3 cellular contexts compared by ENCODE assay signal in the genomic region with DNA sequence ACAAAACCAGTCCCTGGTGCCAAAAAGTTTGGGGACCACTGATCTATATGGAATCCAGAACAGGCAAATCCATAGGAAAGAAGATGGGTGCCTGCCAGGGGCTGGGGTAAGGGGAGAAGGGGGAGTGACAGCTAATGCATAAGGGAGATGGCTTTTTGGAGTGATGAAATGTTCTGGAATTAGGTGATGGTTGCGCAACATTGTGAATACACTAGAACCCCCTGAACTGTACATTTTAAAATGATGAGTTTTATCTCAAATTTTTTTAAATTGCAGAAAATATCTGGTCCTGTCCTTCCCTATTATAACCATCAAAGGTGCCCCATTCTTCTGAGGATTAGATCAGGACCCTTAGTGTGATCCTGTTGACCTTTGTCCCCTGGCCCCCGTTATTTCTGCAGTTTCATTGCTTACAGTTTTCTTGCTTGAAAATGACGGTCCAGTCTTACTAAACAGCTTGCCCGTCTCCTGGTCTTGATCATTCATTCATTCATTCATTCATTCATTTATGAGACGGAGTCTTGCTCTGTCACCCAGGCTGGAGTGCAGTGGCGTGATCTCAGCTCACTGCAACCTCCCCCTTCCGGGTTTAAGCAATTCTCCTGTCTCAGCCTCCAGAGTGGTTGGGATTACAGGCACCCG.
A peak's percentile ranks its signal among the peaks of the same experiment; 100 is the strongest.
TF ChIP-seq lines count a peak whose summit lies in the region.

No MANE protein-coding gene starts in this region.

TF ChIP-seq in A549, 52 proteins besides CTCF, POLR2A, EP300 and RAD21:
- TF ChIP-seq CEBPB (IDR thresholded peaks at IDR 0.05): peak; percentile 54 to 73; a peak in 3 of 4 replicates
- TF ChIP-seq, protein P1, sequence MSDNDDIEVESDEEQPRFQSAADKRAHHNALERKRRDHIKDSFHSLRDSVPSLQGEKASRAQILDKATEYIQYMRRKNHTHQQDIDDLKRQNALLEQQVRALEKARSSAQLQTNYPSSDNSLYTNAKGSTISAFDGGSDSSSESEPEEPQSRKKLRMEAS (IDR thresholded peaks at IDR 0.05): no peak

TF ChIP-seq in IMR-90, 13 proteins besides CTCF, POLR2A, EP300 and RAD21:
- TF ChIP-seq RCOR1 (IDR thresholded peaks at IDR 0.05; ENCODE audit: insufficient replicate concordance, low read length): no peak
- peak; percentile 83 for TF ChIP-seq CEBPB (IDR thresholded peaks at IDR 0.05; ENCODE audit: low read depth, low read length)
- TF ChIP-seq CHD1 (IDR thresholded peaks at IDR 0.05; ENCODE audit: low read depth, low read length): no peak
- TF ChIP-seq MAFK (IDR thresholded peaks at IDR 0.05; ENCODE audit: low read depth, low read length): no peak

TF ChIP-seq in GM12878, 131 proteins besides CTCF, POLR2A, EP300 and RAD21:
- TF ChIP-seq ZNF24 (IDR thresholded peaks at IDR 0.05) (peak; percentile 12; the same call in 1 of the 2 replicates), CHD4 (IDR thresholded peaks at IDR 0.05) (no peak)
- TF ChIP-seq, protein P2, sequence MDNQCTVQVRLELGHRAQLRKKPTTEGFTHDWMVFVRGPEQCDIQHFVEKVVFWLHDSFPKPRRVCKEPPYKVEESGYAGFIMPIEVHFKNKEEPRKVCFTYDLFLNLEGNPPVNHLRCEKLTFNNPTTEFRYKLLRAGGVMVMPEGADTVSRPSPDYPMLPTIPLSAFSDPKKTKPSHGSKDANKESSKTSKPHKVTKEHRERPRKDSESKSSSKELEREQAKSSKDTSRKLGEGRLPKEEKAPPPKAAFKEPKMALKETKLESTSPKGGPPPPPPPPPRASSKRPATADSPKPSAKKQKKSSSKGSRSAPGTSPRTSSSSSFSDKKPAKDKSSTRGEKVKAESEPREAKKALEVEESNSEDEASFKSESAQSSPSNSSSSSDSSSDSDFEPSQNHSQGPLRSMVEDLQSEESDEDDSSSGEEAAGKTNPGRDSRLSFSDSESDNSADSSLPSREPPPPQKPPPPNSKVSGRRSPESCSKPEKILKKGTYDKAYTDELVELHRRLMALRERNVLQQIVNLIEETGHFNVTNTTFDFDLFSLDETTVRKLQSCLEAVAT (IDR thresholded peaks at IDR 0.05): no peak
